ENCODE assay signal across 20 cellular contexts in genomic region chr7:111510584-111511378, GRCh38. TPM values are rescaled to one million over a fixed set of nuclear protein-coding genes. Genes with fewer than 3 reads are reported as not detected.
DNase-seq lines count a peak whose midpoint lies in the region; ATAC-seq and TF ChIP-seq lines count a peak whose summit lies in the region.
"Had no signal": no experiment of that assay in that cellular context is flagged by ENCODE, and none has a peak within 500 bp of the region (broad histone marks: within the 10 kb centered on the region; RNA-seq: fewer than 3 reads in every experiment).

No MANE protein-coding gene starts in this region.

- H2AFZ ChIP-seq in Loucy (ENCODE audit: low read length) = peak overlapping the region; percentile 8; the same call in 1 of the 2 replicates
- H2AFZ ChIP-seq in mammary epithelial cell (ENCODE audit: low read depth, low read length) = peak overlapping the region; percentile 15

- H3K4me1 ChIP-seq in Loucy (ENCODE audit: insufficient read depth, low read length, poor library complexity, severe bottlenecking) = peaks cover 4% of the 10 kb centered on the region
- peaks cover 3% of the 10 kb centered on the region for H3K4me1 ChIP-seq in mammary epithelial cell (ENCODE audit: insufficient read depth, low read length)
- peaks cover 10% of the 10 kb centered on the region for H3K4me1 ChIP-seq in foreskin keratinocyte

- intact Hi-C loops in mammary epithelial cell (cut with micrococcal nuclease) = no loop called here

- H3K9me3 ChIP-seq in Loucy (ENCODE audit: insufficient read depth, low read depth, low read length) (no peaks in the 10 kb centered on the region), mammary epithelial cell (replicated peaks; ENCODE audit: insufficient read depth, low read length) (no peaks in the 10 kb centered on the region)

- 96% methylated on average over 3 of the region's 3 CpGs for WGBS in mammary epithelial cell (ENCODE audit: low coverage, missing lambda C conversion rate)

- TF ChIP-seq CTCF in Loucy (conservative IDR thresholded peaks at IDR 0.05; ENCODE audit: low read length) (no peak), mammary epithelial cell (conservative IDR thresholded peaks at IDR 0.05 in 1 of 2, IDR thresholded peaks at IDR 0.05 in 1 of 2; ENCODE audit: extremely low read depth in 1 of 2, insufficient read depth in 1 of 2, low read depth in 1 of 2, low read length in 2 of 2) (no peak), foreskin keratinocyte (conservative IDR thresholded peaks at IDR 0.05) (no peak)

- H3K79me2 ChIP-seq in Loucy (ENCODE audit: insufficient read depth, low read length) (no peaks in the 10 kb centered on the region), mammary epithelial cell (ENCODE audit: insufficient read depth, low read length) (no peaks in the 10 kb centered on the region)

- DNase-seq in mammary epithelial cell (no peak), foreskin keratinocyte (peak in 1 of 2 donors; percentile 32), amniotic stem cell (lab: John Stamatoyannopoulos, UW) (no peak), DMS53 treated with DMSO at 0.1 percent for 48 hours (lab: John Stamatoyannopoulos, UW; ENCODE audit: unreplicated experiment) (no peak), UCSD-AML1 (lab: John Stamatoyannopoulos, UW; ENCODE audit: unreplicated experiment) (no peak)
- DNase-seq in activated T-cell treated with anti-CD3 and anti-CD28 coated beads, Interleukin-2, amount 50 U/mL, for 24 hours = no peak
- DNase-seq: AML-193, DMS79 treated with DMSO at 0.1 percent for 48 hours, KBM-7, NCI-H1417, NCI-H187 treated with DMSO at 0.1 percent for 48 hours, NCI-H2227 treated with DMSO at 0.1 percent for 48 hours, NCI-H524, NCI-H82, OCI-M1, RPMI8226, SIG-M5 had no signal

- no peaks in the 10 kb centered on the region for H3K27me3 Mint-ChIP-seq in activated T-cell treated with anti-CD3 and anti-CD28 coated beads, Interleukin-2, amount 50 U/mL, for 24 hours

- H3K9me3 Mint-ChIP-seq in activated T-cell treated with anti-CD3 and anti-CD28 coated beads, Interleukin-2, amount 50 U/mL, for 24 hours = peaks cover 15% of the 10 kb centered on the region

- ATAC-seq in foreskin keratinocyte = peak; percentile 47
- ATAC-seq: SK-N-SH treated with all-trans-retinoic acid at 6 μM for 48 hours had no signal

- no peaks in the 10 kb centered on the region for H4K20me1 ChIP-seq in Loucy (ENCODE audit: insufficient read depth, low read length, poor library complexity, severe bottlenecking)
- H4K20me1 ChIP-seq in mammary epithelial cell (ENCODE audit: insufficient read depth, low read length) = no peaks in the 10 kb centered on the region

- H3K4me3 Mint-ChIP-seq in activated T-cell treated with anti-CD3 and anti-CD28 coated beads, Interleukin-2, amount 50 U/mL, for 24 hours = no peak overlapping the region

- in situ Hi-C loops in mammary epithelial cell (cut with MboI; ENCODE audit: low sequenced_read_pairs in 2 of 2) = no loop called here

- H3K27me3 ChIP-seq in Loucy (ENCODE audit: insufficient read depth, low read length, poor library complexity, severe bottlenecking) = no peaks in the 10 kb centered on the region
- no peaks in the 10 kb centered on the region for H3K27me3 ChIP-seq in mammary epithelial cell (ENCODE audit: insufficient read depth, low read length)
- H3K27me3 ChIP-seq in foreskin keratinocyte = no peaks in the 10 kb centered on the region

- dilution Hi-C loops in mammary epithelial cell (cut with HindIII; ENCODE audit: low sequenced_read_pairs) = no loop called here

- H3F3A ChIP-seq in Loucy (ENCODE audit: low read depth) = no peaks in the 10 kb centered on the region

- H3K36me3 Mint-ChIP-seq in activated T-cell treated with anti-CD3 and anti-CD28 coated beads, Interleukin-2, amount 50 U/mL, for 24 hours (ENCODE audit: low read depth) = peaks cover 35% of the 10 kb centered on the region

- no peak overlapping the region for H3K27ac ChIP-seq in mammary epithelial cell (ENCODE audit: insufficient read depth, low read depth, low read length)
- no peak overlapping the region for H3K27ac ChIP-seq in foreskin keratinocyte
- H3K27ac ChIP-seq: C4-2B had no signal

- H3K9ac ChIP-seq in Loucy (ENCODE audit: low read depth, low read length, poor library complexity, severe bottlenecking) (no peak overlapping the region), mammary epithelial cell (ENCODE audit: insufficient read depth, low read length) (no peak overlapping the region)

- H3K36me3 ChIP-seq in Loucy (ENCODE audit: insufficient read depth, low read length) (no peaks in the 10 kb centered on the region), mammary epithelial cell (ENCODE audit: insufficient read depth, low read length) (no peaks in the 10 kb centered on the region)

- H3K4me1 Mint-ChIP-seq in activated T-cell treated with anti-CD3 and anti-CD28 coated beads, Interleukin-2, amount 50 U/mL, for 24 hours (ENCODE audit: low read depth) = peaks cover 22% of the 10 kb centered on the region

- H3K9me2 ChIP-seq in Loucy (replicated peaks; ENCODE audit: low read depth, low read length) = no peaks in the 10 kb centered on the region

- H3K4me3 ChIP-seq in Loucy (ENCODE audit: low read length, poor library complexity, severe bottlenecking) (no peak overlapping the region), mammary epithelial cell (replicated peaks in 1 of 3; ENCODE audit: insufficient read depth in 1 of 3, low read depth in 2 of 3, low read length in 3 of 3) (no peak overlapping the region)

- CTCF ChIA-PET in mammary epithelial cell (lab: Charles Lee; ENCODE audit: low non-redundant PET) = no interaction called here

- H3K4me2 ChIP-seq in Loucy (ENCODE audit: low read depth, low read length, poor library complexity, severe bottlenecking) = no peak overlapping the region
- H3K4me2 ChIP-seq in mammary epithelial cell (ENCODE audit: insufficient read depth, low read depth, low read length) = no peak overlapping the region

- H3K27ac Mint-ChIP-seq in activated T-cell treated with anti-CD3 and anti-CD28 coated beads, Interleukin-2, amount 50 U/mL, for 24 hours = no peak overlapping the region

- no TSS peak for BruUV-seq in mammary epithelial cell (replicated peaks; lab: Mats Ljungman, UMichigan)

RNA-seq across cellular contexts. Expression of gene IMMP2L, which starts 51.5 kb away (rescaled TPM):
- total RNA-seq in mammary epithelial cell (10 to 100 TPM; 10.8 to 19.9 TPM), foreskin keratinocyte (9.1 and 11.8 TPM in 2 replicates)
- polyA plus RNA-seq in mammary epithelial cell (7.9 TPM), foreskin keratinocyte (11.2 and 13.3 TPM in 2 replicates)
- polyA minus RNA-seq in mammary epithelial cell = 1.0 TPM
